In the genomic region with DNA sequence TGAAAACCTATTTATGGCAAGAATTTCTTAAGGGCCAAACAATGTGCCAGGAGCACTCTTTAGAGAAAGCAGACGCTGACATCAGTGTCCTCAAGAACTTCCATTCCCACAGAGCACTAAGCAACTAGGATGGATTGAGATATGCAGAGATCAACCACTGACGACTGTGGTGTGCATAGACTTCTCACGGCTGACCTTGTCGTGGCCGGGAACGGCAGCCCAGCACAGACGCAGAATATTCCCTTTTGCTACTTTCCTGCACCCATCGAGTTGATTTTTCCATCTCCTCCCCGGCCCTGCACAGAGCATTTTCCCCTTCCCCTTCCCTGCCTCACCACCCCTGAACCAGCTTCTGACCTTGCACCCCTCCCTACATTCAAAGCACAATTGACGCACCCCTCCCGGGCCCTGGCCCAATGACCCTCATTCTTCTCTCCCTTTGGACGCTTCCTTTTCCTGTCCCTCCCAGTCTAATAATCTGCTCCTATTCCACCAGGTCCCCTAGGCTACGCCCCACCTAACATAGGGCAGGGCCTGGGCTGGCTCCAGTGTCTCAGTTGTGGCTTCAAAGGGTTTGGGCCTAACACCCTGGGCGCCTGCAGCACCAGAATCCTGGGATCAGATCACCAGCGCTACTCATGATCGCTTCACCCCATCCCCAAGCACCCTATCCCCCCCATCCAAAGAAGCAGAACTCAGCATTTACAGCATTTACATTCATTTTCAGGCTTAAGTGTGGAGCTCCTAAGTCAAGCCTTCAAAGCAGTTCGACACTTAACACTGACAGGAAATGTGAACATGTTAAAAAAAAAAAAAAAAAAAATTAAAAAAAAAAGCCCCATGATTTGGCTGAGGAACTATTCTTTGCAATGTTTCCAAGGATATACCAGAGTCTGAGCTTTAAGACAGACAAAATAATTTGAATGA, we compare ENCODE assay signal across 11 cellular contexts.
A peak's percentile ranks its signal among the peaks of the same experiment; 100 is the strongest.
DNase-seq lines count a peak whose midpoint lies in the region; ATAC-seq and TF ChIP-seq lines count a peak whose summit lies in the region.
"Had no signal": no experiment of that assay in that cellular context is flagged by ENCODE, and none has a peak within 500 bp of the region (broad histone marks: within the 10 kb centered on the region; RNA-seq: fewer than 3 reads in every experiment).

No MANE protein-coding gene starts in this region.

- no peaks in the 10 kb centered on the region for H3K27me3 ChIP-seq in CD4-positive, alpha-beta T cell (ENCODE audit: control insufficient read depth, insufficient read depth, low read length)
- H3K27me3 ChIP-seq in naive thymus-derived CD4-positive, alpha-beta T cell (ENCODE audit: control insufficient read depth in 2 of 2, insufficient read depth in 2 of 2, low read length in 2 of 2) = no peaks in the 10 kb centered on the region

- intact Hi-C loops in CD4-positive, alpha-beta T cell (cut with DNase I, micrococcal nuclease) = loop anchor here (1.0 to 5.0 kb wide), 4 partner anchors 10 to 60 kb away; no protein-coding TSS in a partner anchor
- intact Hi-C loops in naive thymus-derived CD4-positive, alpha-beta T cell (cut with micrococcal nuclease) = loop anchor here in 1 of 2 donors (1.0 to 10.0 kb wide), 5 partner anchors 10 to 425 kb away; a partner anchor contains a TSS

- no peak for TF ChIP-seq CTCF in CD4-positive, alpha-beta T cell (IDR thresholded peaks at IDR 0.05)

- in situ Hi-C loops in G401 (cut with HindIII; ENCODE audit: low sequenced_read_pairs) = no loop called here

- POLR2A ChIA-PET in CD4-positive, alpha-beta T cell (lab: Charles Lee) = interaction anchor here (0.9 to 7.7 kb wide), 10 partner anchors 10 to 203 kb away, joined by 3 to 79 read pairs (median 6); no protein-coding TSS in a partner anchor
- POLR2A ChIA-PET in T-cell (lab: Charles Lee) = interaction anchor here (0.6 to 1.1 kb wide), 8 partner anchors 9 to 228 kb away, joined by 3 to 25 read pairs (median 10); no protein-coding TSS in a partner anchor
- POLR2A ChIA-PET in naive thymus-derived CD4-positive, alpha-beta T cell (lab: Charles Lee) = interaction anchor here (0.6 to 20.0 kb wide), 14 partner anchors 10 to 425 kb away, joined by 3 to 356 read pairs (median 4); no protein-coding TSS in a partner anchor

- peak; percentile 65 for ATAC-seq in CD4-positive, alpha-beta T cell (ENCODE audit: poor library complexity)
- peak; percentile 48 to 77 (median 56) for ATAC-seq in T-cell (replicated peaks in 1 of 4)
- peak; percentile 64 for ATAC-seq in effector memory CD8-positive, alpha-beta T cell (replicated peaks)
- ATAC-seq in naive thymus-derived CD4-positive, alpha-beta T cell = peak; percentile 70

- no peak for DNase-seq in CD4-positive, alpha-beta T cell
- DNase-seq in T-cell = peak in 1 of 34 experiments; percentile 22
- no peak for DNase-seq in effector memory CD8-positive, alpha-beta T cell
- DNase-seq in naive thymus-derived CD4-positive, alpha-beta T cell = peak in 6 of 9 donors; percentile 51 to 68 (median 58)
- DNase-seq in A172 (ENCODE audit: low spot score) = no peak
- DNase-seq in AML-193 (lab: John Stamatoyannopoulos, UW) = no peak
- no peak for DNase-seq in NCI-H748 (lab: John Stamatoyannopoulos, UW; ENCODE audit: unreplicated experiment)
- no peak for DNase-seq in G401 (ENCODE audit: low spot score)
- DNase-seq: GM23248, NCI-H1092 treated with DMSO at 0.1 percent for 48 hours, NCI-H526 had no signal

- H3K27ac Mint-ChIP-seq in CD4-positive, alpha-beta T cell = peak overlapping the region; percentile 91
- H3K27ac Mint-ChIP-seq in T-cell = peak overlapping the region; percentile 95 to 97
- H3K27ac Mint-ChIP-seq in effector memory CD8-positive, alpha-beta T cell = peak overlapping the region; percentile 91 to 93
- peak overlapping the region; percentile 77 to 99 (median 97) for H3K27ac Mint-ChIP-seq in naive thymus-derived CD4-positive, alpha-beta T cell

- no peak overlapping the region for H3K4me3 ChIP-seq in naive thymus-derived CD4-positive, alpha-beta T cell (ENCODE audit: low read length)
- H3K4me3 ChIP-seq: GM23248 had no signal

- H3K27me3 Mint-ChIP-seq in CD4-positive, alpha-beta T cell = no peaks in the 10 kb centered on the region
- no peaks in the 10 kb centered on the region for H3K27me3 Mint-ChIP-seq in T-cell
- H3K27me3 Mint-ChIP-seq in effector memory CD8-positive, alpha-beta T cell = no peaks in the 10 kb centered on the region
- H3K27me3 Mint-ChIP-seq in naive thymus-derived CD4-positive, alpha-beta T cell = peaks cover 0 to 20% (median 0%) of the 10 kb centered on the region in 5 donors

- peaks cover 62% of the 10 kb centered on the region for H3K36me3 Mint-ChIP-seq in CD4-positive, alpha-beta T cell (ENCODE audit: low read depth)
- peaks cover 22% of the 10 kb centered on the region for H3K36me3 Mint-ChIP-seq in T-cell
- peaks cover 7% of the 10 kb centered on the region for H3K36me3 Mint-ChIP-seq in effector memory CD8-positive, alpha-beta T cell (ENCODE audit: insufficient read depth)
- peaks cover 10 to 35% (median 19%) of the 10 kb centered on the region in 5 donors for H3K36me3 Mint-ChIP-seq in naive thymus-derived CD4-positive, alpha-beta T cell

- no peaks in the 10 kb centered on the region for H3K9me3 Mint-ChIP-seq in CD4-positive, alpha-beta T cell
- H3K9me3 Mint-ChIP-seq in T-cell = no peaks in the 10 kb centered on the region
- H3K9me3 Mint-ChIP-seq in effector memory CD8-positive, alpha-beta T cell = no peaks in the 10 kb centered on the region
- H3K9me3 Mint-ChIP-seq in naive thymus-derived CD4-positive, alpha-beta T cell = peaks cover 0 to 2% (median 0%) of the 10 kb centered on the region in 11 donors

- H3K27ac ChIP-seq in CD4-positive, alpha-beta T cell (ENCODE audit: low read depth, low read length) = peak overlapping the region; percentile 79
- peak overlapping the region; percentile 68 for H3K27ac ChIP-seq in naive thymus-derived CD4-positive, alpha-beta T cell (ENCODE audit: low read depth, low read length)
- H3K27ac ChIP-seq: GM23248 had no signal

- peaks cover 37 to 88% of the 10 kb centered on the region in 2 donors for H3K4me1 ChIP-seq in naive thymus-derived CD4-positive, alpha-beta T cell (ENCODE audit: control insufficient read depth in 2 of 2, insufficient read depth in 2 of 2, low read length in 2 of 2)

- peak overlapping the region; percentile 71 for H3K4me3 Mint-ChIP-seq in CD4-positive, alpha-beta T cell
- H3K4me3 Mint-ChIP-seq in T-cell = peak overlapping the region; percentile 44 to 84 (median 58)
- H3K4me3 Mint-ChIP-seq in effector memory CD8-positive, alpha-beta T cell = peak overlapping the region; percentile 61 to 77
- peak overlapping the region; percentile 10 to 79 (median 73) for H3K4me3 Mint-ChIP-seq in naive thymus-derived CD4-positive, alpha-beta T cell

- CTCF ChIA-PET in CD4-positive, alpha-beta T cell (lab: Charles Lee) = interaction anchor here (0.6 to 1.0 kb wide), 5 partner anchors 16 to 392 kb away, joined by 3 to 5 read pairs (median 4); no protein-coding TSS in a partner anchor
- CTCF ChIA-PET in T-cell (lab: Charles Lee) = interaction anchor here (0.5 to 1.0 kb wide), 15 partner anchors 8 to 451 kb away, joined by 3 to 8 read pairs (median 4); no protein-coding TSS in a partner anchor
- CTCF ChIA-PET in naive thymus-derived CD4-positive, alpha-beta T cell (lab: Charles Lee) = interaction anchor here (0.6 to 1.7 kb wide), 6 partner anchors 8 to 82 kb away, joined by 3 to 7 read pairs (median 4); no protein-coding TSS in a partner anchor

- peaks cover 94% of the 10 kb centered on the region for H3K4me1 Mint-ChIP-seq in CD4-positive, alpha-beta T cell (ENCODE audit: low read depth)
- H3K4me1 Mint-ChIP-seq in T-cell = peaks cover 91 to 94% (median 92%) of the 10 kb centered on the region in 3 donors
- peaks cover 37 to 56% of the 10 kb centered on the region in 2 donors for H3K4me1 Mint-ChIP-seq in effector memory CD8-positive, alpha-beta T cell (ENCODE audit: low read depth in 2 of 2)
- H3K4me1 Mint-ChIP-seq in naive thymus-derived CD4-positive, alpha-beta T cell = peaks cover 62 to 94% (median 93%) of the 10 kb centered on the region in 7 donors

- H3K9me3 ChIP-seq in CD4-positive, alpha-beta T cell (ENCODE audit: control insufficient read depth, low read length) = no peaks in the 10 kb centered on the region
- H3K9me3 ChIP-seq in naive thymus-derived CD4-positive, alpha-beta T cell (ENCODE audit: control insufficient read depth in 2 of 3, low read length in 3 of 3) = no peaks in the 10 kb centered on the region

- H3K36me3 ChIP-seq in naive thymus-derived CD4-positive, alpha-beta T cell (ENCODE audit: control insufficient read depth in 2 of 3, insufficient read depth in 3 of 3, low read length in 3 of 3) = no peaks in the 10 kb centered on the region

Comparison
In these comparisons a context has a peak if more than half of its experiments do, and no peak if none do; other contexts are left out.
1. DNase-seq: peak in naive thymus-derived CD4-positive, alpha-beta T cell (6 of 9); none in CD4-positive, alpha-beta T cell (0 of 10), effector memory CD8-positive, alpha-beta T cell (0 of 3), A172 (single experiment), AML-193 (0 of 2), NCI-H748 (single experiment) and G401 (single experiment).
2. Peak in every context shown above with its lines, with median percentiles within 50 percentile points of each other: ATAC-seq, H3K27ac Mint-ChIP-seq and H3K4me3 Mint-ChIP-seq.